In genomic region chr13:73533111-73533510, GRCh38 we compare ENCODE assay signal across 14 cellular contexts.
DNase-seq lines count a peak whose midpoint lies in the region; ATAC-seq and TF ChIP-seq lines count a peak whose summit lies in the region.
"Had no signal": no experiment of that assay in that cellular context is flagged by ENCODE, and none has a peak within 500 bp of the region (broad histone marks: within the 10 kb centered on the region; RNA-seq: fewer than 3 reads in every experiment).

No MANE protein-coding gene starts in this region.

- DNase-seq in LoVo (ENCODE audit: low spot score): peak; percentile 35
- DNase-seq in hepatocyte (ENCODE audit: low spot score): no peak
- DNase-seq in gastrocnemius medialis: no peak
- no peak for DNase-seq in GDM1 (lab: John Stamatoyannopoulos, UW)
- DNase-seq in NCI-H2081 treated with DMSO at 0.1 percent for 48 hours (lab: John Stamatoyannopoulos, UW): no peak
- DNase-seq: 8988T; CD4-positive, alpha-beta memory T cell; DMS153; DMS79; GF-D8 had no signal

- TF ChIP-seq CTCF in hepatocyte (IDR thresholded peaks at IDR 0.05; ENCODE audit: poor library complexity) (no peak), gastrocnemius medialis (IDR thresholded peaks at IDR 0.05 in 4 of 5, conservative IDR thresholded peaks at IDR 0.05 in 1 of 5) (no peak)

- in situ Hi-C loops in gastrocnemius medialis (cut with MboI; ENCODE audit: low sequenced_read_pairs in 4 of 4): loop anchor here in 1 of 4 donors (5.0 kb wide), 1 partner anchor 66 kb away; no protein-coding TSS in a partner anchor

- H3K9me2 ChIP-seq in hepatocyte (replicated peaks; ENCODE audit: insufficient read depth): no peaks in the 10 kb centered on the region

- H3K4me3 ChIP-seq in hepatocyte (no peak overlapping the region), gastrocnemius medialis (no peak overlapping the region)
- H3K4me3 ChIP-seq: BLaER1, HAP-1 had no signal

- no peaks in the 10 kb centered on the region for H3K9me3 ChIP-seq in hepatocyte (ENCODE audit: low read depth)
- H3K9me3 ChIP-seq in gastrocnemius medialis: no peaks in the 10 kb centered on the region
- H3K9me3 ChIP-seq: BLaER1, HAP-1 had no signal

- TF ChIP-seq POLR2A in gastrocnemius medialis (IDR thresholded peaks at IDR 0.05): no peak

- no peak for ATAC-seq in gastrocnemius medialis
- ATAC-seq in GM18870 (IDR thresholded peaks at IDR 0.05; ENCODE audit: unreplicated experiment): no peak
- no peak for ATAC-seq in GM18502 (IDR thresholded peaks at IDR 0.05; ENCODE audit: poor library complexity, unreplicated experiment)

- no peaks in the 10 kb centered on the region for H3K27me3 ChIP-seq in hepatocyte
- H3K27me3 ChIP-seq in gastrocnemius medialis: no peaks in the 10 kb centered on the region
- H3K27me3 ChIP-seq: BLaER1 had no signal

- no peaks in the 10 kb centered on the region for H4K20me1 ChIP-seq in hepatocyte (ENCODE audit: insufficient read depth, poor library complexity, severe bottlenecking)
- H4K20me1 ChIP-seq: BLaER1 had no signal

- no peak overlapping the region for H3K4me2 ChIP-seq in hepatocyte
- H3K4me2 ChIP-seq: BLaER1 had no signal

- H3K27ac ChIP-seq in hepatocyte (peak overlapping the region; percentile 14), gastrocnemius medialis (peak overlapping the region; percentile 57 to 84 (median 81))
- H3K27ac ChIP-seq: BLaER1 had no signal

- intact Hi-C loops in gastrocnemius medialis (cut with DNase I; ENCODE audit: low total_unique reads): loop anchor here (5.0 kb wide), 1 partner anchor 66 kb away; no protein-coding TSS in a partner anchor

- H3K79me2 ChIP-seq in hepatocyte: no peaks in the 10 kb centered on the region

- no peaks in the 10 kb centered on the region for H3K36me3 ChIP-seq in hepatocyte (replicated peaks; ENCODE audit: insufficient read depth, low read depth)
- H3K36me3 ChIP-seq in gastrocnemius medialis: no peaks in the 10 kb centered on the region
- H3K36me3 ChIP-seq: BLaER1, HAP-1 had no signal

- no peak overlapping the region for H2AFZ ChIP-seq in hepatocyte

- H3K4me1 ChIP-seq in hepatocyte (ENCODE audit: insufficient read depth) (no peaks in the 10 kb centered on the region), gastrocnemius medialis (peaks cover 19 to 32% of the 10 kb centered on the region in 2 donors)
- H3K4me1 ChIP-seq: BLaER1, HAP-1 had no signal
